Comparison of ENCODE assay signal across 13 cellular contexts in the genomic region with DNA sequence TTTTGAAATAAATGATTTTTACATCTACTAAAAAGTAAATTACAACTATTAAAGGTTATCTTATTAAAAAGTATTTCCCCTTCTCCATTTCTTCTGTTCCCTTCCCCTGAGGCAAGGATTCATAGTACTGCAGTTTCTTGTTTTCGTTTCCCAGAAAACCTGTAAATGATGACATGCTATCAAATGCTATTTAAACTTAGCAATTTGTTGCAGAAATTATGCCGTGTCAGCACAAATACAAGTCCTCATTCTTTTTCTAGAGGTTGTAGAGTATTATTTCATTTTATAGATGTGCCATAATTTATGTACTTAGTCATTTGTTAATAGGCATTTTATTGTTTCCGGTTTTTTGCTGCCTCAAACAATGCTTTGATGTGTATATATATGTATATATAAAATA.
"Had no signal": no experiment of that assay in that cellular context is flagged by ENCODE, and none has a peak within 500 bp of the region (broad histone marks: within the 10 kb centered on the region; RNA-seq: fewer than 3 reads in every experiment).

No MANE protein-coding gene starts in this region.

- H2AFZ ChIP-seq: parathyroid adenoma had no signal

- DNase-seq: activated CD4-positive, alpha-beta T cell treated with anti-CD3 and anti-CD28 coated beads, Interleukin-2, amount 50 U/mL, for 1 hour; activated gamma-delta T cell; anterior cingulate cortex; cerebellar nuclear complex; dermis blood vessel endothelial cell; kidney; mesendoderm; stimulated activated CD4-positive, alpha-beta T cell treated with anti-CD3 and anti-CD28 coated beads, Interleukin-15, amount 100 ng/mL, for 24 hours; stimulated activated CD4-positive, alpha-beta T cell treated with anti-CD3 and anti-CD28 coated beads, Interleukin-4, amount 100 ng/mL, for 24 hours; stimulated activated naive CD8-positive, alpha-beta T cell treated with anti-CD3 and anti-CD28 coated beads, Interleukin-15, amount 100 ng/mL, for 72 hours had no signal

- H3K36me3 ChIP-seq: gastroesophageal sphincter had no signal

- H3K36me3 Mint-ChIP-seq: activated naive CD8-positive, alpha-beta T cell had no signal

- H3K27me3 Mint-ChIP-seq: activated naive CD8-positive, alpha-beta T cell; stimulated activated naive CD8-positive, alpha-beta T cell treated with anti-CD3 and anti-CD28 coated beads, Interleukin-15, amount 100 ng/mL, for 72 hours had no signal

- H3K27ac Mint-ChIP-seq: activated naive CD8-positive, alpha-beta T cell; stimulated activated naive CD8-positive, alpha-beta T cell treated with anti-CD3 and anti-CD28 coated beads, Interleukin-15, amount 100 ng/mL, for 72 hours had no signal

- H3K9me3 Mint-ChIP-seq: stimulated activated naive CD8-positive, alpha-beta T cell treated with anti-CD3 and anti-CD28 coated beads, Interleukin-15, amount 100 ng/mL, for 72 hours had no signal

- H3K27me3 ChIP-seq: gastroesophageal sphincter had no signal

- H3K4me3 ChIP-seq: gastroesophageal sphincter had no signal

- H3K9ac ChIP-seq: parathyroid adenoma had no signal

- H3K4me3 Mint-ChIP-seq: activated naive CD8-positive, alpha-beta T cell; stimulated activated naive CD8-positive, alpha-beta T cell treated with anti-CD3 and anti-CD28 coated beads, Interleukin-15, amount 100 ng/mL, for 72 hours had no signal

- ATAC-seq: gastroesophageal sphincter had no signal

- H3K9me3 ChIP-seq: gastroesophageal sphincter had no signal

- H3K27ac ChIP-seq: gastroesophageal sphincter, parathyroid adenoma had no signal
